Comparison of ENCODE assay signal across 1 cellular context in the genomic region with DNA sequence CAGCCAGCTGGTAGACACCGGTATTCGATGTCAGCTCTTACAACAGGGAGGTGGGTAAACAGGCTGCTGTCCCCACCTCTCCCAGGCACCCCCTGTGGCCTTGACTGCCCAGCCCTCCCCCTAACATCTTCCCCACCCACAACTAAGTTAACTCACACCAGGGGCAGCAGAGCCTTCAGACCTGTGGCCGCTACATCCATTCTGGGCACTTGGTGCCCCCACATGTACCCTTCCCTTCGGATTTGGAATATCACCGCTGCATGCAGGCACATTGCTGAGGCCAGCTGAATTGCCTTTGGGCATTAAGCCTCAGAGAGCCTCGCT.
TF ChIP-seq lines count a peak whose summit lies in the region.

No MANE protein-coding gene starts in this region.

TF ChIP-seq in WTC11, 78 proteins besides CTCF, POLR2A, EP300 and RAD21:
- no peak for TF ChIP-seq CREB1 (CRISPR knock-in tag; IDR thresholded peaks at IDR 0.05)
- no peak for TF ChIP-seq TP53 (CRISPR knock-in tag; IDR thresholded peaks at IDR 0.05)
